In genomic region chr14:74539503-74539902, GRCh38 we compare ENCODE assay signal across 33 cellular contexts.
"Had no signal": no experiment of that assay in that cellular context is flagged by ENCODE, and none has a peak within 500 bp of the region (broad histone marks: within the 10 kb centered on the region; RNA-seq: fewer than 3 reads in every experiment).

No MANE protein-coding gene starts in this region.

- H3K4me1 Mint-ChIP-seq: activated CD4-positive, alpha-beta T cell treated with anti-CD3 and anti-CD28 coated beads, Interleukin-2, amount 10 ng/mL, durations not matched to agents 24 days and 14 days; activated naive CD8-positive, alpha-beta T cell treated with anti-CD3 and anti-CD28 coated beads for 36 hours; naive B cell; stimulated activated memory B cell treated with anti-CD40 and anti-IgM and Interleukin-4, amounts not matched to agents 10 μg/mL and 1 μg/mL and 100 μg/mL, for 72 hours; stimulated activated naive CD8-positive, alpha-beta T cell treated with anti-CD3 and anti-CD28 coated beads, Interleukin-15, amount 100 ng/mL, for 72 hours had no signal

- ATAC-seq: gastroesophageal sphincter; left colon; psoas muscle; stimulated activated memory B cell treated with anti-CD40 and anti-IgM and Interleukin-4, amounts not matched to agents 10 μg/mL and 1 μg/mL and 100 μg/mL, for 72 hours; stimulated activated naive CD8-positive, alpha-beta T cell treated with anti-CD3 and anti-CD28 coated beads, Interleukin-15, amount 100 ng/mL, for 72 hours had no signal

- H3K4me1 ChIP-seq: adrenal gland, gastroesophageal sphincter, parathyroid adenoma, psoas muscle, sigmoid colon, transverse colon had no signal

- H3K9me3 ChIP-seq: adrenal gland, gastroesophageal sphincter, psoas muscle, sigmoid colon, transverse colon had no signal

- H3K4me3 Mint-ChIP-seq: activated CD4-positive, alpha-beta memory T cell treated with anti-CD3 and anti-CD28 coated beads for 36 hours; activated CD4-positive, alpha-beta T cell treated with anti-CD3 and anti-CD28 coated beads, Interleukin-2, amount 10 ng/mL, durations not matched to agents 24 days and 14 days; activated naive CD4-positive, alpha-beta T cell treated with anti-CD3 and anti-CD28 coated beads for 36 hours; activated naive CD8-positive, alpha-beta T cell treated with anti-CD3 and anti-CD28 coated beads for 36 hours; activated T-helper 1 cell treated with anti-CD3 and anti-CD28 coated beads, Interleukin-12 subunit alpha, Interleukin-12 subunit beta, Interleukin-2, Interleukin-4 antibody, amounts not matched to agents 30 ng/mL and 10 ng/mL and 1 ng/mL, durations not matched to agents 14 hours and 24 hours and 36 hours; brain; mesothelial cell of epicardium; naive B cell; stimulated activated memory B cell treated with anti-CD40 and anti-IgM and Interleukin-4, amounts not matched to agents 10 μg/mL and 1 μg/mL and 100 μg/mL, for 72 hours; stimulated activated naive CD8-positive, alpha-beta T cell treated with anti-CD3 and anti-CD28 coated beads, Interleukin-15, amount 100 ng/mL, for 72 hours had no signal

- H3K27ac Mint-ChIP-seq: activated CD4-positive, alpha-beta memory T cell treated with anti-CD3 and anti-CD28 coated beads for 36 hours; activated CD4-positive, alpha-beta T cell treated with anti-CD3 and anti-CD28 coated beads, Interleukin-2, amount 10 ng/mL, durations not matched to agents 24 days and 14 days; activated naive CD4-positive, alpha-beta T cell treated with anti-CD3 and anti-CD28 coated beads for 36 hours; activated naive CD8-positive, alpha-beta T cell treated with anti-CD3 and anti-CD28 coated beads for 36 hours; activated T-helper 1 cell treated with anti-CD3 and anti-CD28 coated beads, Interleukin-12 subunit alpha, Interleukin-12 subunit beta, Interleukin-2, Interleukin-4 antibody, amounts not matched to agents 30 ng/mL and 10 ng/mL and 1 ng/mL, durations not matched to agents 14 hours and 24 hours and 36 hours; mesothelial cell of epicardium; stimulated activated memory B cell treated with anti-CD40 and anti-IgM and Interleukin-4, amounts not matched to agents 10 μg/mL and 1 μg/mL and 100 μg/mL, for 72 hours; stimulated activated naive CD8-positive, alpha-beta T cell treated with anti-CD3 and anti-CD28 coated beads, Interleukin-15, amount 100 ng/mL, for 72 hours had no signal

- H3K9me3 Mint-ChIP-seq: activated CD4-positive, alpha-beta memory T cell treated with anti-CD3 and anti-CD28 coated beads for 36 hours; activated CD4-positive, alpha-beta T cell treated with anti-CD3 and anti-CD28 coated beads, Interleukin-2, amount 10 ng/mL, durations not matched to agents 24 days and 14 days; activated naive CD4-positive, alpha-beta T cell treated with anti-CD3 and anti-CD28 coated beads for 36 hours; activated naive CD8-positive, alpha-beta T cell treated with anti-CD3 and anti-CD28 coated beads for 36 hours; activated T-helper 1 cell treated with anti-CD3 and anti-CD28 coated beads, Interleukin-12 subunit alpha, Interleukin-12 subunit beta, Interleukin-2, Interleukin-4 antibody, amounts not matched to agents 30 ng/mL and 10 ng/mL and 1 ng/mL, durations not matched to agents 14 hours and 24 hours and 36 hours; brain; mesothelial cell of epicardium; naive B cell; stimulated activated memory B cell treated with anti-CD40 and anti-IgM and Interleukin-4, amounts not matched to agents 10 μg/mL and 1 μg/mL and 100 μg/mL, for 72 hours; stimulated activated naive CD8-positive, alpha-beta T cell treated with anti-CD3 and anti-CD28 coated beads, Interleukin-15, amount 100 ng/mL, for 72 hours had no signal

- H3K27me3 Mint-ChIP-seq: activated CD4-positive, alpha-beta memory T cell treated with anti-CD3 and anti-CD28 coated beads for 36 hours; stimulated activated naive CD8-positive, alpha-beta T cell treated with anti-CD3 and anti-CD28 coated beads, Interleukin-15, amount 100 ng/mL, for 72 hours had no signal

- H3K4me3 ChIP-seq: adrenal gland, cardiac muscle cell, coronary artery, gastroesophageal sphincter, psoas muscle, sigmoid colon, transverse colon had no signal

- H3K27ac ChIP-seq: adrenal gland, cardiac muscle cell, gastroesophageal sphincter, parathyroid adenoma, psoas muscle, sigmoid colon, transverse colon, WERI-Rb-1 had no signal

- H3K36me3 ChIP-seq: adrenal gland, cardiac muscle cell, sigmoid colon, transverse colon, WERI-Rb-1 had no signal

- DNase-seq: activated CD4-positive, alpha-beta memory T cell treated with anti-CD3 and anti-CD28 coated beads for 36 hours; activated CD4-positive, alpha-beta T cell treated with anti-CD3 and anti-CD28 coated beads, Interleukin-2, amount 10 ng/mL, durations not matched to agents 24 days and 14 days; activated CD4-positive, CD25-positive, alpha-beta regulatory T cell treated with anti-CD3 and anti-CD28 coated beads, Interleukin-2, amount 50 U/mL, for 72 hours; activated CD8-positive, alpha-beta memory T cell treated with anti-CD3 and anti-CD28 coated beads, Interleukin-2, amount 50 U/mL, for 4 hours; activated effector memory CD4-positive, alpha-beta T cell treated with anti-CD3 and anti-CD28 coated beads, Interleukin-2, amount 50 U/mL, for 16 hours; activated naive CD4-positive, alpha-beta T cell treated with anti-CD3 and anti-CD28 coated beads for 36 hours; activated naive CD8-positive, alpha-beta T cell treated with anti-CD3 and anti-CD28 coated beads for 36 hours; activated T-cell treated with anti-CD3 and anti-CD28 coated beads, Interleukin-2, amount 50 U/mL, for 1 hour; adrenal gland; cerebellar nuclear complex; hippocampal formation; left colon; naive B cell; occipital lobe; sigmoid colon; small intestine; stimulated activated CD4-positive, alpha-beta T cell treated with anti-CD3 and anti-CD28 coated beads, Interleukin-1b, Interleukin-23, amount 100 ng/mL, for 48 hours; stimulated activated CD4-positive, alpha-beta T cell treated with anti-CD3 and anti-CD28 coated beads, Interleukin-4, amount 100 ng/mL, for 4 hours; stimulated activated CD8-positive, alpha-beta memory T cell treated with anti-CD3 and anti-CD28 coated beads, Interleukin-4, amount 100 ng/mL, for 48 hours; stimulated activated naive CD8-positive, alpha-beta T cell treated with anti-CD3 and anti-CD28 coated beads, Interleukin-15, amount 100 ng/mL, for 72 hours; substantia nigra; T1000; transverse colon; WERI-Rb-1 had no signal

- H3K36me3 Mint-ChIP-seq: activated CD4-positive, alpha-beta memory T cell treated with anti-CD3 and anti-CD28 coated beads for 36 hours; activated naive CD8-positive, alpha-beta T cell treated with anti-CD3 and anti-CD28 coated beads for 36 hours; brain; mesothelial cell of epicardium; naive B cell; stimulated activated memory B cell treated with anti-CD40 and anti-IgM and Interleukin-4, amounts not matched to agents 10 μg/mL and 1 μg/mL and 100 μg/mL, for 72 hours had no signal

- H3K27me3 ChIP-seq: adrenal gland, cardiac muscle cell, gastroesophageal sphincter, sigmoid colon, transverse colon had no signal
